In genomic region chr22:23010430-23010829, GRCh38 we compare ENCODE assay signal across 10 cellular contexts.
"Had no signal": no experiment of that assay in that cellular context is flagged by ENCODE, and none has a peak within 500 bp of the region (broad histone marks: within the 10 kb centered on the region; RNA-seq: fewer than 3 reads in every experiment).

No MANE protein-coding gene starts in this region.

- H3K4me3 ChIP-seq: GM23338, HAP-1 had no signal

- H2AFZ ChIP-seq: GM23338 had no signal

- H3K27ac ChIP-seq: HL-60 had no signal

- DNase-seq: H7, HFFc6, IMR-90, KBM-7 had no signal

- FAIRE-seq: H1, HepG2 had no signal

- H3K4me1 ChIP-seq: HAP-1 had no signal

- ATAC-seq: GM23338, HCT116, HepG2 had no signal

- H3K9me3 ChIP-seq: HAP-1 had no signal

- H3K36me3 ChIP-seq: HAP-1 had no signal

- H3K4me2 ChIP-seq: GM23338 had no signal
